8 cellular contexts compared by ENCODE assay signal in genomic region chr9:98315551-98316060, GRCh38.
A peak's percentile ranks its signal among the peaks of the same experiment; 100 is the strongest.
DNase-seq lines count a peak whose midpoint lies in the region; ATAC-seq lines count a peak whose summit lies in the region.

No MANE protein-coding gene starts in this region.

- no peak overlapping the region for H3K27ac ChIP-seq in caudate nucleus (ENCODE audit: low read depth, low read length)

- DNase-seq in activated gamma-delta T cell treated with Interleukin-2 at 50 U/mL for 16 hours (peak; percentile 74), activated gamma-delta T cell (lab: John Stamatoyannopoulos, UW) (no peak), NCI-H460 (ENCODE audit: extremely low read depth, low read depth) (peak; percentile 90), caudate nucleus (lab: John Stamatoyannopoulos, UW) (peak in 58 of 61 donors; percentile 2 to 75 (median 38)), kidney tubule cell (ENCODE audit: low spot score) (peak; percentile 86)
- peak; percentile 57 for DNase-seq in activated CD4-positive, CD25-positive, alpha-beta regulatory T cell treated with anti-CD3 and anti-CD28 coated beads, Interleukin-2, amount 50 U/mL, for 16 hours (ENCODE audit: low read depth, low spot score)
- peak; percentile 47 for DNase-seq in stimulated activated CD4-positive, alpha-beta T cell treated with anti-CD3 and anti-CD28 coated beads, Interleukin-2, amount 100 ng/mL, for 4 hours (ENCODE audit: low read depth)

- ATAC-seq in HG03354 (IDR thresholded peaks at IDR 0.05; ENCODE audit: poor library complexity, severe bottlenecking, unreplicated experiment) = peak; percentile 75
